8 cellular contexts compared by ENCODE assay signal in genomic region chr10:119208553-119208940, GRCh38. TPM values are rescaled to one million over a fixed set of nuclear protein-coding genes. Genes with fewer than 3 reads are reported as not detected.
DNase-seq lines count a peak whose midpoint lies in the region; ATAC-seq, FAIRE-seq and TF ChIP-seq lines count a peak whose summit lies in the region.

No MANE protein-coding gene starts in this region.

- TF ChIP-seq CTCF in left ventricle myocardium inferior (IDR thresholded peaks at IDR 0.05; ENCODE audit: borderline replicate concordance) (no peak), GM12878 (IDR thresholded peaks at IDR 0.05 in 2 of 3, conservative IDR thresholded peaks at IDR 0.05 in 1 of 3; ENCODE audit: control insufficient read depth in 2 of 3, extremely low read depth in 1 of 3, insufficient read depth in 1 of 3, low read depth in 3 of 3, low read length in 3 of 3) (no peak), lung (IDR thresholded peaks at IDR 0.05; ENCODE audit: control extremely low read depth, extremely low read depth) (no peak), vagina (IDR thresholded peaks at IDR 0.05) (no peak)

- CTCF ChIA-PET in GM12878 (lab: Yijun Ruan, JAX), result interaction anchor here (0.9 to 4.6 kb wide), 13 partner anchors 10 to 282 kb away, joined by 3 to 43 read pairs (median 4); no protein-coding TSS in a partner anchor

- H3K4me1 ChIP-seq in left ventricle myocardium inferior (peaks cover 73% of the 10 kb centered on the region), GM12878 (ENCODE audit: control insufficient read depth, insufficient read depth, low read length) (peaks cover 22% of the 10 kb centered on the region), lung (ENCODE audit: control insufficient read depth in 2 of 2, insufficient read depth in 2 of 2, low read length in 2 of 2) (peaks cover 0 to 13% of the 10 kb centered on the region in 2 donors), vagina (peaks cover 55% of the 10 kb centered on the region)

- H3K4me2 ChIP-seq in GM12878 (ENCODE audit: control insufficient read depth, insufficient read depth), result peak overlapping the region; percentile 51

- H3K79me2 ChIP-seq in GM12878 (ENCODE audit: control insufficient read depth, insufficient read depth, low read length), result peaks cover 57% of the 10 kb centered on the region

- BruUV-seq in GM12878 (replicated peaks; lab: Mats Ljungman, UMichigan), result no TSS peak

- RAD21 ChIA-PET in GM12878 (lab: Charles Lee; ENCODE audit: unreplicated experiment), result interaction anchor here (0.6 to 3.8 kb wide), 7 partner anchors 10 to 281 kb away, joined by 3 to 33 read pairs (median 7); no protein-coding TSS in a partner anchor

- H3K27me3 ChIP-seq in left ventricle myocardium inferior (ENCODE audit: low read depth) (no peaks in the 10 kb centered on the region), GM12878 (replicated peaks in 1 of 2; ENCODE audit: control insufficient read depth in 2 of 2, insufficient read depth in 2 of 2, low read length in 1 of 2) (no peaks in the 10 kb centered on the region), lung (ENCODE audit: control insufficient read depth, insufficient read depth) (no peaks in the 10 kb centered on the region), vagina (no peaks in the 10 kb centered on the region)

- FAIRE-seq in GM12878 (lab: Jason Lieb, UNC), result no peak

- TF ChIP-seq RAD21 in GM12878 (IDR thresholded peaks at IDR 0.05; ENCODE audit: insufficient read depth, low read depth, low read length), result no peak

- TF ChIP-seq POLR2A in GM12878 (IDR thresholded peaks at IDR 0.05; ENCODE audit: low read depth, low read length) (no peak), vagina (IDR thresholded peaks at IDR 0.05) (no peak)

- peak overlapping the region; percentile 97 for H3K4me3 ChIP-seq in left ventricle myocardium inferior
- H3K4me3 ChIP-seq in GM12878, result peak overlapping the region; percentile 80
- H3K4me3 ChIP-seq in lung, result peak overlapping the region; percentile 95
- peak overlapping the region; percentile 88 to 94 for H3K4me3 ChIP-seq in vagina

- peak overlapping the region; percentile 70 for H3K9ac ChIP-seq in GM12878 (ENCODE audit: control insufficient read depth, insufficient read depth, low read length)

- POLR2A ChIA-PET in GM12878 (lab: Charles Lee), result interaction anchor here (0.7 to 1.4 kb wide), 2 partner anchors 35 to 281 kb away, joined by 3 to 8 read pairs; no protein-coding TSS in a partner anchor

- TF ChIP-seq EP300 in GM12878 (IDR thresholded peaks at IDR 0.05; ENCODE audit: borderline replicate concordance in 1 of 2, control insufficient read depth in 1 of 2, low read depth in 2 of 2, low read length in 2 of 2), result no peak

- no peak for DNase-seq in left ventricle myocardium inferior
- no peak for DNase-seq in Right ventricle myocardium inferior (ENCODE audit: missing footprints)
- DNase-seq in GM12878 (ENCODE audit: low read depth, low spot score), result no peak
- no peak for DNase-seq in lung (ENCODE audit: low spot score)
- no peak for DNase-seq in vagina (ENCODE audit: extremely low spot score in 2 of 2)
- DNase-seq in cerebellar cortex (ENCODE audit: low spot score), result no peak
- no peak for DNase-seq in epidermal melanocyte (ENCODE audit: insufficient read length, low spot score)
- no peak for DNase-seq in NCI-H2196 (lab: John Stamatoyannopoulos, UW; ENCODE audit: unreplicated experiment)

- H3K36me3 ChIP-seq in left ventricle myocardium inferior (peaks cover 7% of the 10 kb centered on the region), GM12878 (ENCODE audit: control insufficient read depth in 2 of 2, insufficient read depth in 2 of 2, low read length in 1 of 2) (no peaks in the 10 kb centered on the region), lung (ENCODE audit: control insufficient read depth in 2 of 2, insufficient read depth in 2 of 2, low read length in 2 of 2) (peaks cover 0 to 1% of the 10 kb centered on the region in 2 donors), vagina (no peaks in the 10 kb centered on the region)

- intact Hi-C loops in left ventricle myocardium inferior (cut with micrococcal nuclease) (no loop called here), Right ventricle myocardium inferior (cut with DNase I) (loop anchor here (2.0 to 5.0 kb wide), 3 partner anchors 42 to 444 kb away; partner anchors contain the start of gene BAG3), GM12878 (cut with micrococcal nuclease; ENCODE audit: unreplicated experiment) (loop anchor here (1.0 to 5.0 kb wide), 6 partner anchors 60 to 444 kb away; partner anchors contain the start of genes BAG3, RGS10 and TIAL1), vagina (cut with DNase I) (loop anchor here (5.0 kb wide), 2 partner anchors 44 to 234 kb away; no protein-coding TSS in a partner anchor)

- in situ Hi-C loops in GM12878 (cut with MboI), result loop anchor here (5.0 kb wide), 1 partner anchor 284 kb away; no protein-coding TSS in a partner anchor

- peak overlapping the region; percentile 49 for H2AFZ ChIP-seq in GM12878 (ENCODE audit: control insufficient read depth, low read depth, low read length)

- WGBS in GM12878 (ENCODE audit: insufficient coverage, insufficient replicate concordance, low lambda C conversion rate, missing lambda C conversion rate), result 0% methylated on average over 3 of the region's 3 CpGs
- WGBS in lung, 2 donors, result 3 to 4% methylated on average over 3 of the region's 3 CpGs

- no peaks in the 10 kb centered on the region for H4K20me1 ChIP-seq in GM12878 (ENCODE audit: control insufficient read depth, insufficient read depth)

- ATAC-seq in Right ventricle myocardium inferior (no peak), GM12878 (no peak), lung (ENCODE audit: insufficient read depth, low FRiP score) (no peak)

- H3K27ac ChIP-seq in left ventricle myocardium inferior (replicated peaks) (peak overlapping the region; percentile 97), GM12878 (ENCODE audit: control insufficient read depth, insufficient read depth) (peak overlapping the region; percentile 80), lung (ENCODE audit: low read depth in 1 of 2, low read length in 1 of 2) (peak overlapping the region in 1 of 2 donors; percentile 90), vagina (peak overlapping the region; percentile 96)

- SMC1A ChIA-PET in GM12878 (lab: Charles Lee; ENCODE audit: uncharacterized antibody, unreplicated experiment), result interaction anchor here (0.6 to 5.3 kb wide), 13 partner anchors 9 to 380 kb away, joined by 3 to 28 read pairs (median 4); no protein-coding TSS in a partner anchor

- no peaks in the 10 kb centered on the region for H3K9me3 ChIP-seq in left ventricle myocardium inferior (replicated peaks)
- H3K9me3 ChIP-seq in GM12878 (replicated peaks; ENCODE audit: control insufficient read depth, insufficient read depth, low read length), result no peaks in the 10 kb centered on the region
- H3K9me3 ChIP-seq in lung (ENCODE audit: control insufficient read depth in 2 of 2, insufficient read depth in 1 of 2, low read length in 1 of 2), result no peaks in the 10 kb centered on the region
- no peaks in the 10 kb centered on the region for H3K9me3 ChIP-seq in vagina

RNA-seq across cellular contexts. Expression of gene GRK5, which starts 1.2 kb away (rescaled TPM):
- total RNA-seq in left ventricle myocardium inferior (52.8 TPM), Right ventricle myocardium inferior (48.6 TPM), GM12878 (2014; rRNA removed) (15.3 and 15.6 TPM in 2 replicates), GM12878 (2014; rRNA removed; fragmentation: Illumina TruSeq; extraction: Trizol) (13.4 and 14.1 TPM in 2 replicates), GM12878 (2021) (20.7 and 21.4 TPM in 2 replicates), lung (10 to 100 TPM; 42.7 to 43.1 TPM), vagina (16.5 TPM)
- total RNA-seq in GM12878 (2013; cell fraction: nucleolus; rRNA removed), result 11.5 and 12.2 TPM in 2 replicates
- 7.6 TPM for polyA plus RNA-seq in GM12878 (2011; ENCODE audit: low read depth)
- polyA plus RNA-seq in GM12878 (2011; rRNA removed) (2.8 and 4.0 TPM in 2 replicates), GM12878 (2014; fragmentation: Illumina TruSeq; extraction: Trizol) (21.3 and 22.1 TPM in 2 replicates), GM12878 (2014; fragmentation: Nextera tagmentation; extraction: Ambion mirVana) (under 1 TPM; 0.11 to 0.86 TPM), GM12878 (2014; rRNA removed) (13.4 and 13.9 TPM in 2 replicates), GM12878 (2016; fragmentation: Nextera tagmentation; extraction: Ambion mirVana) (1 to 10 TPM; 5.7 to 6.7 TPM), lung (10 to 100 TPM; 18.5 to 37.9 TPM)
- polyA plus RNA-seq in GM12878 (2011; cell fraction: cytosol; rRNA removed), result 3.7 and 3.9 TPM in 2 replicates
- 7.0 and 7.8 TPM in 2 replicates for polyA plus RNA-seq in GM12878 (2011; cell fraction: nucleus; rRNA removed)
- polyA plus RNA-seq in GM12878 (2012), result 13.7 and 16.7 TPM in 2 replicates
- 2.6 and 3.5 TPM in 2 replicates for polyA minus RNA-seq in GM12878 (2011; rRNA and poly(A)+ RNA removed)
- polyA minus RNA-seq in GM12878 (2011; cell fraction: cytosol; rRNA and poly(A)+ RNA removed), result 1.3 and 1.9 TPM in 2 replicates
- polyA minus RNA-seq in GM12878 (2011; cell fraction: nucleus; rRNA and poly(A)+ RNA removed), result 2.4 and 3.3 TPM in 2 replicates

RNA-seq across cellular contexts. Expression of gene PRDX3, which starts 29.9 kb away (rescaled TPM):
- total RNA-seq in left ventricle myocardium inferior (301 TPM), Right ventricle myocardium inferior (285 TPM), GM12878 (2014; rRNA removed) (334 and 363 TPM in 2 replicates), GM12878 (2014; rRNA removed; fragmentation: Illumina TruSeq; extraction: Trizol) (240 and 248 TPM in 2 replicates), GM12878 (2021) (195 TPM in 2 replicates), lung (100 to 1,000 TPM in 1 of 2 donors, 10 to 100 TPM in 1; 99.9 to 118 TPM), vagina (83.2 TPM)
- total RNA-seq in GM12878 (2013; cell fraction: nucleolus; rRNA removed), result 46.3 and 60.4 TPM in 2 replicates
- 110 TPM for polyA plus RNA-seq in GM12878 (2011; ENCODE audit: low read depth)
- polyA plus RNA-seq in GM12878 (2011; rRNA removed) (463 and 554 TPM in 2 replicates), GM12878 (2014; fragmentation: Illumina TruSeq; extraction: Trizol) (262 and 272 TPM in 2 replicates), GM12878 (2014; fragmentation: Nextera tagmentation; extraction: Ambion mirVana) (1,000 to 10,000 TPM in 1 of 2 experiments, 100 to 1,000 TPM in 1; 827 to 1,431 TPM), GM12878 (2014; rRNA removed) (254 and 258 TPM in 2 replicates), GM12878 (2016; fragmentation: Nextera tagmentation; extraction: Ambion mirVana) (100 to 1,000 TPM; 631 to 689 TPM), lung (100 to 1,000 TPM in 1 of 2 donors, 10 to 100 TPM in 1; 84.1 to 155 TPM)
- 198 and 231 TPM in 2 replicates for polyA plus RNA-seq in GM12878 (2011; cell fraction: cytosol; rRNA removed)
- 171 and 180 TPM in 2 replicates for polyA plus RNA-seq in GM12878 (2011; cell fraction: nucleus; rRNA removed)
- polyA plus RNA-seq in GM12878 (2012), result 130 and 177 TPM in 2 replicates
- polyA minus RNA-seq in GM12878 (2011; rRNA and poly(A)+ RNA removed), result 268 and 279 TPM in 2 replicates
- 55.9 and 72.6 TPM in 2 replicates for polyA minus RNA-seq in GM12878 (2011; cell fraction: cytosol; rRNA and poly(A)+ RNA removed)
- polyA minus RNA-seq in GM12878 (2011; cell fraction: nucleus; rRNA and poly(A)+ RNA removed), result 53.2 and 79.4 TPM in 2 replicates

RNA-seq across cellular contexts. Expression of gene SFXN4, which starts 43.0 kb away (rescaled TPM):
- total RNA-seq in left ventricle myocardium inferior (52.7 TPM), Right ventricle myocardium inferior (42.0 TPM), GM12878 (2014; rRNA removed) (41.7 and 44.9 TPM in 2 replicates), GM12878 (2014; rRNA removed; fragmentation: Illumina TruSeq; extraction: Trizol) (37.8 and 40.7 TPM in 2 replicates), GM12878 (2021) (39.7 and 45.3 TPM in 2 replicates), lung (10 to 100 TPM; 10.6 to 22.0 TPM), vagina (12.3 TPM)
- 17.9 and 30.9 TPM in 2 replicates for total RNA-seq in GM12878 (2013; cell fraction: nucleolus; rRNA removed)
- 22.3 TPM for polyA plus RNA-seq in GM12878 (2011; ENCODE audit: low read depth)
- polyA plus RNA-seq in GM12878 (2011; rRNA removed) (40.7 and 48.5 TPM in 2 replicates), GM12878 (2014; fragmentation: Illumina TruSeq; extraction: Trizol) (45.9 and 81.1 TPM in 2 replicates), GM12878 (2014; fragmentation: Nextera tagmentation; extraction: Ambion mirVana) (100 to 1,000 TPM in 1 of 2 experiments, 10 to 100 TPM in 1; 71.9 to 111 TPM), GM12878 (2014; rRNA removed) (51.8 and 54.4 TPM in 2 replicates), GM12878 (2016; fragmentation: Nextera tagmentation; extraction: Ambion mirVana) (10 to 100 TPM; 58.1 to 61.2 TPM), lung (10 to 100 TPM; 22.1 to 40.4 TPM)
- polyA plus RNA-seq in GM12878 (2011; cell fraction: cytosol; rRNA removed), result 31.6 and 32.4 TPM in 2 replicates
- polyA plus RNA-seq in GM12878 (2011; cell fraction: nucleus; rRNA removed), result 39.3 and 40.6 TPM in 2 replicates
- 21.5 and 27.6 TPM in 2 replicates for polyA plus RNA-seq in GM12878 (2012)
- polyA minus RNA-seq in GM12878 (2011; rRNA and poly(A)+ RNA removed), result 22.2 and 24.2 TPM in 2 replicates
- polyA minus RNA-seq in GM12878 (2011; cell fraction: cytosol; rRNA and poly(A)+ RNA removed), result 10.5 and 13.4 TPM in 2 replicates
- polyA minus RNA-seq in GM12878 (2011; cell fraction: nucleus; rRNA and poly(A)+ RNA removed), result 7.7 and 16.3 TPM in 2 replicates
